ENCODE assay signal across 1 cellular context in genomic region chr11:62124186-62125113, GRCh38.
A peak's percentile ranks its signal among the peaks of the same experiment; 100 is the strongest.
TF ChIP-seq lines count a peak whose summit lies in the region.

No MANE protein-coding gene starts in this region.

TF ChIP-seq in GM12878, 131 proteins besides CTCF, POLR2A, EP300 and RAD21 (continued from another document):
- TF ChIP-seq CEBPZ (IDR thresholded peaks at IDR 0.05; ENCODE audit: low read depth, low read length): no peak
- peak in 1 of 2 experiments; percentile 89; a peak in 2 of 3 replicates for TF ChIP-seq EGR1 (IDR thresholded peaks at IDR 0.05; ENCODE audit: borderline replicate concordance in 1 of 2, low read depth in 2 of 2, low read length in 2 of 2)
- TF ChIP-seq PBX3 (IDR thresholded peaks at IDR 0.05; ENCODE audit: insufficient replicate concordance, low read depth, low read length): peak; percentile 78
- TF ChIP-seq JUNB (IDR thresholded peaks at IDR 0.05): no peak
- no peak; the same call in 1 of the 2 replicates for TF ChIP-seq ZNF207 (IDR thresholded peaks at IDR 0.05; ENCODE audit: borderline replicate concordance)
- no peak for TF ChIP-seq EZH2 (IDR thresholded peaks at IDR 0.05; ENCODE audit: borderline replicate concordance, control insufficient read depth, low read depth, low read length)
- 0 out of 2 replicates have a peak, but pooled peaks have one; percentile 14 for TF ChIP-seq GATAD2B (conservative IDR thresholded peaks at IDR 0.05; ENCODE audit: low read depth)
- peak in 1 of 2 experiments; percentile 4; a peak in 1 of 4 replicates for TF ChIP-seq ETV6 (conservative IDR thresholded peaks at IDR 0.05 in 1 of 2, IDR thresholded peaks at IDR 0.05 in 1 of 2; ENCODE audit: borderline replicate concordance in 1 of 2, low read depth in 1 of 2)
- TF ChIP-seq PKNOX1 (IDR thresholded peaks at IDR 0.05): peak; percentile 84
- TF ChIP-seq NKRF (conservative IDR thresholded peaks at IDR 0.05): peak; percentile 80
- TF ChIP-seq ZBED1 (IDR thresholded peaks at IDR 0.05; ENCODE audit: borderline replicate concordance): no peak
- TF ChIP-seq SIN3A (IDR thresholded peaks at IDR 0.05; ENCODE audit: low read depth, low read length): peak; percentile 86
- TF ChIP-seq RB1 (IDR thresholded peaks at IDR 0.05; ENCODE audit: borderline replicate concordance): no peak
- TF ChIP-seq RUNX3 (IDR thresholded peaks at IDR 0.05; ENCODE audit: low read length): peak; percentile 7; the same call in 1 of the 2 replicates
- 0 out of 2 replicates have a peak, but pooled peaks have one; percentile 7 for TF ChIP-seq TCF3 (IDR thresholded peaks at IDR 0.05; ENCODE audit: borderline replicate concordance, insufficient read depth, low read depth, low read length)
TF ChIP-seq in GM12878: peak in this region for 10.
